Comparison of ENCODE assay signal across 20 cellular contexts in the genomic region with DNA sequence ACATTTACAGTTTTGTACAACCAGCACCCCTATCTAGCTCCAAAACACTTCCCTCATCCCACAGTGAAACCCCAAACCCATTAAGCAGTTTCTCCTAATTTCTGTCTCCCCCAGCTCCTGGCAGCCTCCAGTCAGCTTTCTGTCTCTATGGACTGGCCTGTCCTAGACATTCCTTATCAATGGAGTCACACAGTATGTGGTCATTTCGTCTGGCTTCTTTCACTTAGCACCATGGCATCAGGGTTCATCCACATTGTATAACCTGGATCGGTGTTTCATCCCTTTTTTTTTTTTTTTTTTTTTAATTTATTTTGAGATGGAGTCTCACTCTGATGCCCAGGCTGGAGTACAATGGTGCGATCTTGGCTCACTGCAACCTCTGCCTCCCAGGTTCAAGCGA.
DNase-seq lines count a peak whose midpoint lies in the region; ATAC-seq and TF ChIP-seq lines count a peak whose summit lies in the region.
"Had no signal": no experiment of that assay in that cellular context is flagged by ENCODE, and none has a peak within 500 bp of the region (broad histone marks: within the 10 kb centered on the region; RNA-seq: fewer than 3 reads in every experiment).

No MANE protein-coding gene starts in this region.

- no peaks in the 10 kb centered on the region for H3K27me3 Mint-ChIP-seq in endodermal cell (ENCODE audit: insufficient read depth)

- no peak for ATAC-seq in sciatic nerve
- ATAC-seq: CD8-positive, alpha-beta T cell; HepG2; PC-3 had no signal

- H3K9me3 Mint-ChIP-seq in endodermal cell = no peaks in the 10 kb centered on the region
- H3K9me3 Mint-ChIP-seq: CD8-positive, alpha-beta T cell had no signal

- no peak for TF ChIP-seq CTCF in vagina (IDR thresholded peaks at IDR 0.05)
- no peak for TF ChIP-seq CTCF in endodermal cell (conservative IDR thresholded peaks at IDR 0.05)

- no peak overlapping the region for H3K27ac Mint-ChIP-seq in endodermal cell
- H3K27ac Mint-ChIP-seq: CD8-positive, alpha-beta T cell had no signal

- no peak overlapping the region for H2AFZ ChIP-seq in GM23248

- H3K4me2 ChIP-seq in GM23248 (ENCODE audit: unreplicated experiment) = no peak overlapping the region
- H3K4me2 ChIP-seq: KMS-11 had no signal

- no peaks in the 10 kb centered on the region for H3K79me2 ChIP-seq in GM23248 (ENCODE audit: insufficient read depth)

- intact Hi-C loops in vagina (cut with DNase I) = no loop called here
- intact Hi-C loops in sciatic nerve (cut with DNase I) = no loop called here

- no peaks in the 10 kb centered on the region for H4K20me1 ChIP-seq in GM23248 (ENCODE audit: insufficient read depth)

- H3K27ac ChIP-seq in GM23248 (no peak overlapping the region), vagina (peak overlapping the region; percentile 88), endodermal cell (ENCODE audit: low read depth, low read length) (no peak overlapping the region)
- H3K27ac ChIP-seq: BLaER1 treated with 17β-estradiol and CSF1 and Interleukin-3, amounts not matched to agents 10 nM and 100 nM; KMS-11; SJSA1 had no signal

- no peaks in the 10 kb centered on the region for H3K36me3 Mint-ChIP-seq in endodermal cell (ENCODE audit: low read depth)
- H3K36me3 Mint-ChIP-seq: CD8-positive, alpha-beta T cell had no signal

- WGBS in GM23248 (ENCODE audit: low coverage in 1 of 2, low lambda C conversion rate in 2 of 2, missing lambda C conversion rate in 2 of 2), 2 experiments = 82 to 83% methylated on average over 4 of the region's 4 CpGs
- 86% methylated on average over 4 of the region's 4 CpGs; no CpG with 5 or more reads in 1 of the 2 experiments for WGBS in endodermal cell (ENCODE audit: insufficient coverage in 1 of 2, insufficient read length in 1 of 2), 2 experiments

- no peaks in the 10 kb centered on the region for H3K36me3 ChIP-seq in GM23248 (ENCODE audit: low read depth)
- H3K36me3 ChIP-seq in vagina = no peaks in the 10 kb centered on the region
- H3K36me3 ChIP-seq in endodermal cell (ENCODE audit: control insufficient read depth, insufficient read depth, low read length) = no peaks in the 10 kb centered on the region
- H3K36me3 ChIP-seq: BLaER1 treated with 17β-estradiol and CSF1 and Interleukin-3, amounts not matched to agents 10 nM and 100 nM; MG63; SJSA1 had no signal

- in situ Hi-C loops in GM23248 (cut with MboI) = no loop called here

- no peaks in the 10 kb centered on the region for H3K27me3 ChIP-seq in GM23248 (replicated peaks; ENCODE audit: insufficient read depth)
- H3K27me3 ChIP-seq in vagina = no peaks in the 10 kb centered on the region
- H3K27me3 ChIP-seq in endodermal cell (ENCODE audit: control insufficient read depth, insufficient read depth, low read length, poor library complexity, severe bottlenecking) = no peaks in the 10 kb centered on the region
- H3K27me3 ChIP-seq: MG63, SJSA1 had no signal

- H3K9me3 ChIP-seq in GM23248 (ENCODE audit: low read depth) (no peaks in the 10 kb centered on the region), vagina (no peaks in the 10 kb centered on the region), endodermal cell (ENCODE audit: control insufficient read depth, low read length) (no peaks in the 10 kb centered on the region)
- H3K9me3 ChIP-seq: MG63, SJSA1 had no signal

- H3F3A ChIP-seq in GM23248 (ENCODE audit: insufficient read depth) = no peaks in the 10 kb centered on the region

- H3K9ac ChIP-seq in GM23248 (no peak overlapping the region), endodermal cell (ENCODE audit: extremely low read depth, low read length, poor library complexity, severe bottlenecking) (no peak overlapping the region)
- H3K9ac ChIP-seq: BLaER1 treated with 17β-estradiol and CSF1 and Interleukin-3, amounts not matched to agents 10 nM and 100 nM; KMS-11 had no signal

- DNase-seq in GM23248 (peak; percentile 40), amniotic epithelial cell (ENCODE audit: low read depth) (peak; percentile 68), kidney tubule cell (ENCODE audit: low spot score) (peak; percentile 9), vagina (ENCODE audit: extremely low spot score in 2 of 2) (no peak), endodermal cell (no peak), sciatic nerve (ENCODE audit: low spot score) (no peak), Kasumi-1 (lab: John Stamatoyannopoulos, UW) (no peak)
- DNase-seq: Calu3; CD8-positive, alpha-beta T cell; MG63; NCI-H1048; NCI-H1436 treated with DMSO at 0.1 percent for 48 hours; NCI-H2029; NCI-H345; NCI-H524 treated with DMSO at 0.1 percent for 48 hours; PC-3 had no signal

- peaks cover 17% of the 10 kb centered on the region for H3K4me1 ChIP-seq in GM23248 (ENCODE audit: insufficient read depth)
- H3K4me1 ChIP-seq in vagina = peaks cover 30% of the 10 kb centered on the region
- H3K4me1 ChIP-seq in endodermal cell (ENCODE audit: control insufficient read depth, insufficient read depth, low read length) = no peaks in the 10 kb centered on the region

- no peaks in the 10 kb centered on the region for H3K4me1 Mint-ChIP-seq in endodermal cell

- no peak for TF ChIP-seq POLR2A in vagina (IDR thresholded peaks at IDR 0.05)

- H3K4me3 Mint-ChIP-seq in endodermal cell = no peak overlapping the region
- H3K4me3 Mint-ChIP-seq: CD8-positive, alpha-beta T cell had no signal

- H3K9me2 ChIP-seq in GM23248 (ENCODE audit: insufficient read depth) = no peaks in the 10 kb centered on the region

- H3K4me3 ChIP-seq in GM23248 = no peak overlapping the region
- no peak overlapping the region for H3K4me3 ChIP-seq in vagina
- no peak overlapping the region for H3K4me3 ChIP-seq in endodermal cell (ENCODE audit: low read length)
- H3K4me3 ChIP-seq: BLaER1 treated with 17β-estradiol and CSF1 and Interleukin-3, amounts not matched to agents 10 nM and 100 nM; MG63; SJSA1 had no signal

Comparison
In these comparisons a context has a peak if more than half of its experiments do, and no peak if none do; other contexts are left out.
1. DNase-seq: peak in GM23248 (single experiment), amniotic epithelial cell (single experiment) and kidney tubule cell (single experiment); none in vagina (0 of 2), endodermal cell (single experiment), sciatic nerve (single experiment) and Kasumi-1 (0 of 2).